Comparison of ENCODE assay signal across 22 cellular contexts in the genomic region with DNA sequence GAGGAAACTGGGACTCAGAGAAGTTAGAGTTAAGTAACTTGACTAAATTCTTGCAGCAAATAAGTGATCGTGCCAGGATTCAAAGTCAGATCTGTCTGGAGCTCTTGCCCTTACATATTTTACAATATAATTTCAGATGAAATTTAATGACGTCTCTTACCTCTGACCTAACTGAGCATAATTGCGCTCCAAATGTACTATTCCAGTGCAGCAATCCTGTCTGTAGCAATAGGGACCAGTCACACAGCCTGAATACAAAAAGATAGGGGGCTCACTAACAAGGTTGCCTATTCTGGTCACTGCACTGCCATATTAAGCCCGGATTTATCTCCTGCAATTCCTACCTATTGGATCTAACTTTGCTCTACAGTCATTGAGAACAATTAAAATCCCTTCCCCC.
A peak's percentile ranks its signal among the peaks of the same experiment; 100 is the strongest.
DNase-seq lines count a peak whose midpoint lies in the region; ATAC-seq, FAIRE-seq and TF ChIP-seq lines count a peak whose summit lies in the region.
"Had no signal": no experiment of that assay in that cellular context is flagged by ENCODE, and none has a peak within 500 bp of the region (broad histone marks: within the 10 kb centered on the region; RNA-seq: fewer than 3 reads in every experiment).

No MANE protein-coding gene starts in this region.

- H3K36me3 ChIP-seq in adipocyte (ENCODE audit: control insufficient read depth, insufficient read depth, low read length, severe bottlenecking) (no peaks in the 10 kb centered on the region), heart left ventricle (no peaks in the 10 kb centered on the region)

- ATAC-seq in heart left ventricle (no peak), HG03565 (IDR thresholded peaks at IDR 0.05; ENCODE audit: unreplicated experiment) (no peak)
- ATAC-seq: A549, GM23338, HCT116 had no signal

- H3K4me3 ChIP-seq in adipocyte (ENCODE audit: low read length) (no peak overlapping the region), retinal pigment epithelial cell (ENCODE audit: low read length) (no peak overlapping the region), heart left ventricle (no peak overlapping the region)
- H3K4me3 ChIP-seq: A549, GM23338 had no signal

- peak; percentile 3 for TF ChIP-seq CTCF in retinal pigment epithelial cell (conservative IDR thresholded peaks at IDR 0.05; ENCODE audit: low read depth, low read length)
- TF ChIP-seq CTCF in heart left ventricle (IDR thresholded peaks at IDR 0.05): no peak

- H3K4me1 ChIP-seq in adipocyte (ENCODE audit: control insufficient read depth, insufficient read depth, low read length) (peaks cover 13% of the 10 kb centered on the region), heart left ventricle (peaks cover 0 to 7% (median 0%) of the 10 kb centered on the region in 12 donors)
- H3K4me1 ChIP-seq: A549 had no signal

- DNase-seq in NCI-H146 (lab: John Stamatoyannopoulos, UW) (peak; percentile 15), adipocyte (ENCODE audit: low read depth) (no peak), retinal pigment epithelial cell (ENCODE audit: low read depth) (no peak), heart left ventricle (no peak), AML-193 (lab: John Stamatoyannopoulos, UW) (no peak), amniotic stem cell (lab: John Stamatoyannopoulos, UW) (no peak)
- DNase-seq: 8988T; ACHN; C1 segment of cervical spinal cord; Calu3; CD4-positive, alpha-beta memory T cell; DMS53; DMS79 treated with DMSO at 0.1 percent for 48 hours; GF-D8; H9 had no signal

- H3K27me3 ChIP-seq in adipocyte (replicated peaks; ENCODE audit: control insufficient read depth, insufficient read depth, low read length): no peaks in the 10 kb centered on the region
- H3K27me3 ChIP-seq in heart left ventricle: no peaks in the 10 kb centered on the region

- intact Hi-C loops in heart left ventricle (cut with DNase I): loop anchor here in 2 of 10 donors (5.0 to 10.0 kb wide), 2 partner anchors 254 to 327 kb away; no protein-coding TSS in a partner anchor

- peak overlapping the region; percentile 35 for H3K9ac ChIP-seq in adipocyte (ENCODE audit: low read length)

- WGBS in heart left ventricle, 4 donors: 91 to 95% (median 93%) methylated on average over 4 of the region's 4 CpGs

- H3K9me3 ChIP-seq in adipocyte (ENCODE audit: control insufficient read depth, low read length): no peaks in the 10 kb centered on the region
- H3K9me3 ChIP-seq in heart left ventricle: no peaks in the 10 kb centered on the region
- H3K9me3 ChIP-seq: A549 had no signal

- FAIRE-seq in islet of Langerhans (lab: Jason Lieb, UNC): peak; percentile 9
- FAIRE-seq: GM12891, GM18507 had no signal

- no peak overlapping the region for H3K27ac ChIP-seq in heart left ventricle
- H3K27ac ChIP-seq: A549 had no signal

- TF ChIP-seq POLR2A in heart left ventricle (IDR thresholded peaks at IDR 0.05): no peak
